Comparison of ENCODE assay signal across 29 cellular contexts in genomic region chr1:187958207-187958606, GRCh38.
"Had no signal": no experiment of that assay in that cellular context is flagged by ENCODE, and none has a peak within 500 bp of the region (broad histone marks: within the 10 kb centered on the region; RNA-seq: fewer than 3 reads in every experiment).

No MANE protein-coding gene starts in this region.

- H3K36me3 ChIP-seq: lower lobe of right lung, pancreas, prostate gland, sigmoid colon, tibial nerve, uterus had no signal

- H3K27me3 Mint-ChIP-seq: naive thymus-derived CD8-positive, alpha-beta T cell; stimulated activated memory B cell treated with anti-CD40 and anti-IgM and Interleukin-4, amounts not matched to agents 10 μg/mL and 1 μg/mL and 100 μg/mL, for 72 hours; stimulated activated naive CD8-positive, alpha-beta T cell treated with anti-CD3 and anti-CD28 coated beads, Interleukin-15, amount 100 ng/mL, for 72 hours; type B pancreatic cell had no signal

- H3K4me2 ChIP-seq: smooth muscle cell had no signal

- H3K9me3 Mint-ChIP-seq: type B pancreatic cell had no signal

- DNase-seq: islet precursor cell; left cardiac atrium; left ventricle myocardium superior; lower lobe of right lung; mammary epithelial cell; mesenchymal stem cell; naive thymus-derived CD8-positive, alpha-beta T cell; nucleus accumbens; pancreas; posterior cingulate gyrus; retina; right cardiac atrium; sigmoid colon; stimulated activated CD4-positive, alpha-beta T cell treated with anti-CD3 and anti-CD28 coated beads, Interleukin-1b, Interleukin-23, amount 100 ng/mL, for 48 hours; stimulated activated CD4-positive, alpha-beta T cell treated with anti-CD3 and anti-CD28 coated beads, Interleukin-2, amount 100 ng/mL, for 48 hours; stimulated activated CD4-positive, alpha-beta T cell treated with anti-CD3 and anti-CD28 coated beads, Interleukin-4, amount 100 ng/mL, for 4 hours; stimulated activated CD8-positive, alpha-beta memory T cell treated with anti-CD3 and anti-CD28 coated beads, Interleukin-4, amount 100 ng/mL, for 48 hours; stimulated activated naive CD4-positive, alpha-beta T cell treated with Interleukin-2 at 50 U/mL for 16 hours; stimulated activated naive CD8-positive, alpha-beta T cell treated with anti-CD3 and anti-CD28 coated beads, Interleukin-15, amount 100 ng/mL, for 72 hours; substantia nigra; uterus had no signal

- H3K27ac ChIP-seq: lower lobe of right lung, pancreas, prostate gland, sigmoid colon, tibial nerve, uterus had no signal

- H3K4me3 ChIP-seq: lower lobe of right lung, pancreas, prostate gland, sigmoid colon, smooth muscle cell, tibial nerve, uterus had no signal

- H3K4me1 ChIP-seq: lower lobe of right lung, pancreas, prostate gland, sigmoid colon, tibial nerve, uterus had no signal

- H3K4me3 Mint-ChIP-seq: naive thymus-derived CD8-positive, alpha-beta T cell; nephron; neural crest cell; stimulated activated memory B cell treated with anti-CD40 and anti-IgM and Interleukin-4, amounts not matched to agents 10 μg/mL and 1 μg/mL and 100 μg/mL, for 72 hours; stimulated activated naive CD8-positive, alpha-beta T cell treated with anti-CD3 and anti-CD28 coated beads, Interleukin-15, amount 100 ng/mL, for 72 hours; type B pancreatic cell had no signal

- H3K4me1 Mint-ChIP-seq: naive thymus-derived CD8-positive, alpha-beta T cell; stimulated activated memory B cell treated with anti-CD40 and anti-IgM and Interleukin-4, amounts not matched to agents 10 μg/mL and 1 μg/mL and 100 μg/mL, for 72 hours; stimulated activated naive CD8-positive, alpha-beta T cell treated with anti-CD3 and anti-CD28 coated beads, Interleukin-15, amount 100 ng/mL, for 72 hours had no signal

- ATAC-seq: left cardiac atrium; left lobe of liver; left ventricle myocardium superior; lower lobe of right lung; naive thymus-derived CD8-positive, alpha-beta T cell; pancreas; right cardiac atrium; stimulated activated memory B cell treated with anti-CD40 and anti-IgM and Interleukin-4, amounts not matched to agents 10 μg/mL and 1 μg/mL and 100 μg/mL, for 72 hours; stimulated activated naive CD8-positive, alpha-beta T cell treated with anti-CD3 and anti-CD28 coated beads, Interleukin-15, amount 100 ng/mL, for 72 hours had no signal

- H3K9me3 ChIP-seq: lower lobe of right lung, pancreas, prostate gland, sigmoid colon, uterus had no signal

- H3K27ac Mint-ChIP-seq: naive thymus-derived CD8-positive, alpha-beta T cell; nephron; stimulated activated memory B cell treated with anti-CD40 and anti-IgM and Interleukin-4, amounts not matched to agents 10 μg/mL and 1 μg/mL and 100 μg/mL, for 72 hours; stimulated activated naive CD8-positive, alpha-beta T cell treated with anti-CD3 and anti-CD28 coated beads, Interleukin-15, amount 100 ng/mL, for 72 hours; type B pancreatic cell had no signal

- H3K27me3 ChIP-seq: pancreas, sigmoid colon, tibial nerve, uterus had no signal

- H3K36me3 Mint-ChIP-seq: naive thymus-derived CD8-positive, alpha-beta T cell; stimulated activated memory B cell treated with anti-CD40 and anti-IgM and Interleukin-4, amounts not matched to agents 10 μg/mL and 1 μg/mL and 100 μg/mL, for 72 hours; type B pancreatic cell had no signal
